In the genomic region with DNA sequence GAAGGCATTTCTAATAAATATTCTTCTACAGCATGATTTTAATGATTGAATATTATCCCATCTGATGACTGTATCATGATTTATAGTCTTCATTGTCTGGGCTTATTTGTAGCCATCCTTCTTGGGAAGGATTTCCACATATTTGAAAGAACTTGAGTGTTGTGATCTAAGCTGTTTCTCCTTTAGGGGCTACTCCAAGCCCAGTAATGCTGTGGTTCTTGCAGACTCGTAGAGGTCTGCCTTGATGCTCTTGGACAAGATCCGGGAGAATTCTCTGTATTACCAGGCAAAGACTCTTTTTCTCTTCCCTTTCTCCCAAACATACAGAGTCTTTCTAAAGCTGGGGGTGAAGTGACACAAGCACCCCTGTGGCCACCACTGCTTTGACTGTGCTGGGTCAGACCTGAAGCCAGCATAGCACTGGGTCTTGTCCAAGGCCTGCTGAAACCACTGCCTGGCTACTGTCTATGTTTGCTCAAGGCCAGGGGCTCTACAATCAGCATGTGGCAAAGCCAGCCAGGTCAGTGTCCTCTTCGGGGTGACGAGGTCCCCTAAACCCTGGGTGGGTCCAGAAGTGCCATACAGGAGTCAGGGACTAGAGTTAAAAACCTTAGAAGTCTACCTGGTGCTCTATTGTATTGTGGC, we compare ENCODE assay signal across 25 cellular contexts.
"Had no signal": no experiment of that assay in that cellular context is flagged by ENCODE, and none has a peak within 500 bp of the region (broad histone marks: within the 10 kb centered on the region; RNA-seq: fewer than 3 reads in every experiment).

No MANE protein-coding gene starts in this region.

- H3K27ac Mint-ChIP-seq: activated CD8-positive, alpha-beta T cell treated with anti-CD3 and anti-CD28 coated beads for 36 hours; activated naive CD8-positive, alpha-beta T cell treated with anti-CD3 and anti-CD28 coated beads, Interleukin-2, amount 10 ng/mL, durations not matched to agents 7 days and 5 days had no signal

- H3K4me1 Mint-ChIP-seq: activated naive CD8-positive, alpha-beta T cell treated with anti-CD3 and anti-CD28 coated beads, Interleukin-2, amount 10 ng/mL, durations not matched to agents 7 days and 5 days had no signal

- H3K36me3 Mint-ChIP-seq: activated naive CD8-positive, alpha-beta T cell treated with anti-CD3 and anti-CD28 coated beads, Interleukin-2, amount 10 ng/mL, durations not matched to agents 7 days and 5 days had no signal

- H3K4me3 Mint-ChIP-seq: activated CD8-positive, alpha-beta T cell treated with anti-CD3 and anti-CD28 coated beads for 36 hours; activated naive CD8-positive, alpha-beta T cell treated with anti-CD3 and anti-CD28 coated beads, Interleukin-2, amount 10 ng/mL, durations not matched to agents 7 days and 5 days had no signal

- DNase-seq: activated CD4-positive, alpha-beta T cell treated with anti-CD3 and anti-CD28 coated beads for 4 hours; activated CD8-positive, alpha-beta memory T cell treated with anti-CD3 and anti-CD28 coated beads, Interleukin-2, amount 50 U/mL, for 48 hours; activated CD8-positive, alpha-beta T cell treated with anti-CD3 and anti-CD28 coated beads for 36 hours; activated naive CD4-positive, alpha-beta T cell treated with anti-CD3 and anti-CD28 coated beads, Interleukin-2, amount 50 U/mL, for 16 hours; activated naive CD8-positive, alpha-beta T cell treated with anti-CD3 and anti-CD28 coated beads, Interleukin-2, amount 10 ng/mL, durations not matched to agents 7 days and 5 days; activated T-cell treated with anti-CD3 and anti-CD28 coated beads, Interleukin-2, amount 50 U/mL, for 1 hour; adrenal gland; anterior cingulate cortex; KG1; MG63; NCI-H1105; NCI-H1436; NCI-H1694 treated with DMSO at 0.1 percent for 48 hours; NCI-H2029 treated with DMSO at 0.1 percent for 48 hours; NCI-H345; NCI-H510A; NCI-H526 treated with DMSO at 0.1 percent for 48 hours; NCI-H82; NK-92 treated with Interleukin-12 subunit alpha and Interleukin-12 subunit beta, amount 100 ng/mL, for 24 hours; OCI-M1; Peyer's patch; Right ventricle myocardium superior; SJCRH30; SK-N-SH; T-helper 1 cell had no signal

- ATAC-seq: activated CD8-positive, alpha-beta T cell treated with anti-CD3 and anti-CD28 coated beads for 36 hours had no signal

- H3K4me3 ChIP-seq: adrenal gland, MG63, Peyer's patch, SJCRH30 had no signal

- H3K9me3 Mint-ChIP-seq: activated CD8-positive, alpha-beta T cell treated with anti-CD3 and anti-CD28 coated beads for 36 hours; activated naive CD8-positive, alpha-beta T cell treated with anti-CD3 and anti-CD28 coated beads, Interleukin-2, amount 10 ng/mL, durations not matched to agents 7 days and 5 days had no signal
